16 cellular contexts compared by ENCODE assay signal in genomic region chrX:115579786-115580294, GRCh38.
"Had no signal": no experiment of that assay in that cellular context is flagged by ENCODE, and none has a peak within 500 bp of the region (broad histone marks: within the 10 kb centered on the region; RNA-seq: fewer than 3 reads in every experiment).

No MANE protein-coding gene starts in this region.

- H3K27me3 Mint-ChIP-seq: activated naive CD8-positive, alpha-beta T cell; effector memory CD8-positive, alpha-beta T cell; stimulated activated naive CD8-positive, alpha-beta T cell treated with anti-CD3 and anti-CD28 coated beads, Interleukin-15, Interleukin-2, amounts not matched to agents 100 ng/mL and 50 ng/mL, for 24 hours had no signal

- ATAC-seq: activated CD4-positive, CD25-positive, alpha-beta regulatory T cell treated with anti-CD3 and anti-CD28 coated beads, Interleukin-2, amount 50 U/mL, for 24 hours; effector memory CD8-positive, alpha-beta T cell; foreskin keratinocyte; left lung; T-cell had no signal

- H3K9me3 Mint-ChIP-seq: stimulated activated naive CD8-positive, alpha-beta T cell treated with anti-CD3 and anti-CD28 coated beads, Interleukin-15, Interleukin-2, amounts not matched to agents 100 ng/mL and 50 ng/mL, for 24 hours; T-cell had no signal

- H3K27ac Mint-ChIP-seq: activated naive CD8-positive, alpha-beta T cell; effector memory CD8-positive, alpha-beta T cell; stimulated activated naive CD8-positive, alpha-beta T cell treated with anti-CD3 and anti-CD28 coated beads, Interleukin-15, Interleukin-2, amounts not matched to agents 100 ng/mL and 50 ng/mL, for 24 hours; T-cell had no signal

- H3K4me1 Mint-ChIP-seq: T-cell had no signal

- H3K36me3 Mint-ChIP-seq: activated naive CD8-positive, alpha-beta T cell; T-cell had no signal

- DNase-seq: activated CD8-positive, alpha-beta memory T cell treated with anti-CD3 and anti-CD28 coated beads for 24 hours; activated CD8-positive, alpha-beta memory T cell treated with anti-CD3 and anti-CD28 coated beads, Interleukin-2, amount 50 U/mL, for 48 hours; activated gamma-delta T cell treated with Interleukin-2 at 50 U/mL for 16 hours; effector memory CD8-positive, alpha-beta T cell; foreskin keratinocyte; head of caudate nucleus; kidney; left lung; mammary epithelial cell; stimulated activated CD4-positive, alpha-beta T cell treated with anti-CD3 and anti-CD28 coated beads, Interleukin-2, amount 100 ng/mL, for 48 hours; T-cell; T-helper 9 cell; trophoblast cell had no signal

- H3K4me3 Mint-ChIP-seq: activated naive CD8-positive, alpha-beta T cell; effector memory CD8-positive, alpha-beta T cell; stimulated activated naive CD8-positive, alpha-beta T cell treated with anti-CD3 and anti-CD28 coated beads, Interleukin-15, Interleukin-2, amounts not matched to agents 100 ng/mL and 50 ng/mL, for 24 hours; T-cell had no signal
